Comparison of ENCODE assay signal across 23 cellular contexts in the genomic region with DNA sequence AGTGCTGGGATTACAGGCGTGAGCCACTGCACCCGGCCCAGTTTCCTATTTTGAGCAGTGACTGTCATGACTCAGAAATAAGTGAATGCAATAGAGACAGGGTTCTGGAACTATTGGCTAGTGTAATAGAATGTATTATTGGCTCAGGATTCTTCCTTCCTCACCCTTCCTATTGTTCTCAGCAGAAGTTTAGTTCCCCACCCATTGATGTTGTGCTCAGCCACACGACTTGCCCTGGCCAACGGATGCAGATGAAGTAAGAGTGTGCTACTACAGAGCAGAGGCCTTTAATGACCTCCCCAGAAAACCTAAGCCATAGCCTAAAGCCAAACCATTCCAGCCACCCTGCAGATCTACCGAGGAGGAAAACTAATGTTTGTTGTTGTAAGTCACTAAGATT.
"Had no signal": no experiment of that assay in that cellular context is flagged by ENCODE, and none has a peak within 500 bp of the region (broad histone marks: within the 10 kb centered on the region; RNA-seq: fewer than 3 reads in every experiment).

No MANE protein-coding gene starts in this region.

- H3K36me3 ChIP-seq: adrenal gland, ovary, prostate gland, tibial nerve, WERI-Rb-1 had no signal

- H3K9me3 Mint-ChIP-seq: activated T-helper 17 cell treated with anti-CD3 and anti-CD28 coated beads, Interleukin-2, amount 50 U/mL, for 72 hours; natural killer cell treated with Interleukin-12 subunit alpha and Interleukin-12 subunit beta and Interleukin-15 and Interleukin-18, amount 100 ng/mL, for 72 hours had no signal

- H3K4me1 ChIP-seq: adrenal gland, prostate gland, tibial nerve had no signal

- H3K9me3 ChIP-seq: adrenal gland, ovary, prostate gland, tibial nerve had no signal

- ATAC-seq: activated T-helper 17 cell treated with anti-CD3 and anti-CD28 coated beads, Interleukin-2, amount 50 U/mL, for 72 hours; left colon; natural killer cell treated with Interleukin-12 subunit alpha and Interleukin-12 subunit beta and Interleukin-15 and Interleukin-18, amount 100 ng/mL, for 72 hours; stimulated activated naive CD8-positive, alpha-beta T cell treated with anti-CD3 and anti-CD28 coated beads, Interleukin-15, amount 100 ng/mL, for 72 hours had no signal

- H3K36me3 Mint-ChIP-seq: activated naive CD8-positive, alpha-beta T cell; memory B cell; natural killer cell treated with Interleukin-12 subunit alpha and Interleukin-12 subunit beta and Interleukin-15 and Interleukin-18, amount 100 ng/mL, for 72 hours had no signal

- H3K4me3 ChIP-seq: adrenal gland, coronary artery, ovary, prostate gland, skin epidermis, tibial nerve had no signal

- H3K27ac Mint-ChIP-seq: activated naive CD8-positive, alpha-beta T cell; activated T-cell treated with anti-CD3 and anti-CD28 coated beads, Interleukin-2, amount 50 U/mL, for 24 hours; activated T-helper 17 cell treated with anti-CD3 and anti-CD28 coated beads, Interleukin-2, amount 50 U/mL, for 72 hours; memory B cell; natural killer cell treated with Interleukin-12 subunit alpha and Interleukin-12 subunit beta and Interleukin-15 and Interleukin-18, amount 100 ng/mL, for 72 hours; stimulated activated naive CD8-positive, alpha-beta T cell treated with anti-CD3 and anti-CD28 coated beads, Interleukin-15, amount 100 ng/mL, for 72 hours had no signal

- H3K4me1 Mint-ChIP-seq: activated T-helper 17 cell treated with anti-CD3 and anti-CD28 coated beads, Interleukin-2, amount 50 U/mL, for 72 hours; memory B cell; stimulated activated naive CD8-positive, alpha-beta T cell treated with anti-CD3 and anti-CD28 coated beads, Interleukin-15, amount 100 ng/mL, for 72 hours had no signal

- H3K27me3 ChIP-seq: adrenal gland, ovary, tibial nerve had no signal

- DNase-seq: activated CD4-positive, alpha-beta T cell treated with anti-CD3 and anti-CD28 coated beads for 1 hour; activated CD4-positive, alpha-beta T cell treated with anti-CD3 and anti-CD28 coated beads, Interleukin-2, amount 50 U/mL, for 4 hours; activated CD8-positive, alpha-beta memory T cell treated with anti-CD3 and anti-CD28 coated beads for 24 hours; activated CD8-positive, alpha-beta memory T cell treated with anti-CD3 and anti-CD28 coated beads, Interleukin-2, amount 50 U/mL, for 4 hours; activated T-cell treated with anti-CD3 and anti-CD28 coated beads, Interleukin-2, amount 50 U/mL, for 24 hours; cerebellar nuclear complex; head of caudate nucleus; islet precursor cell; left colon; ovary; stimulated activated CD4-positive, alpha-beta T cell treated with anti-CD3 and anti-CD28 coated beads, Interleukin-1b, Interleukin-23, amount 100 ng/mL, for 48 hours; stimulated activated naive CD8-positive, alpha-beta T cell treated with anti-CD3 and anti-CD28 coated beads, Interleukin-15, amount 100 ng/mL, for 72 hours; T-helper 1 cell; WERI-Rb-1 had no signal

- H3K4me3 Mint-ChIP-seq: activated naive CD8-positive, alpha-beta T cell; activated T-cell treated with anti-CD3 and anti-CD28 coated beads, Interleukin-2, amount 50 U/mL, for 24 hours; activated T-helper 17 cell treated with anti-CD3 and anti-CD28 coated beads, Interleukin-2, amount 50 U/mL, for 72 hours; memory B cell; natural killer cell treated with Interleukin-12 subunit alpha and Interleukin-12 subunit beta and Interleukin-15 and Interleukin-18, amount 100 ng/mL, for 72 hours; stimulated activated naive CD8-positive, alpha-beta T cell treated with anti-CD3 and anti-CD28 coated beads, Interleukin-15, amount 100 ng/mL, for 72 hours had no signal
